ENCODE assay signal across 20 cellular contexts in genomic region chr10:43314626-43315025, GRCh38. TPM values are rescaled to one million over a fixed set of nuclear protein-coding genes. Genes with fewer than 3 reads are reported as not detected.
DNase-seq lines count a peak whose midpoint lies in the region; ATAC-seq, FAIRE-seq and TF ChIP-seq lines count a peak whose summit lies in the region.
"Had no signal": no experiment of that assay in that cellular context is flagged by ENCODE, and none has a peak within 500 bp of the region (broad histone marks: within the 10 kb centered on the region; RNA-seq: fewer than 3 reads in every experiment).

No MANE protein-coding gene starts in this region.

- WGBS in K562 (ENCODE audit: insufficient coverage, low coverage, missing lambda C conversion rate) = 3% methylated on average over 12 of the region's 12 CpGs

- ATAC-seq in K562 (no peak; the same call in 2 of the 3 replicates), sciatic nerve (peak; percentile 43), HG03457 (IDR thresholded peaks at IDR 0.05; ENCODE audit: unreplicated experiment) (no peak)

- DNase-seq in activated CD4-positive, alpha-beta T cell treated with anti-CD3 and anti-CD28 coated beads, Interleukin-2, amount 10 ng/mL, durations not matched to agents 7 days and 5 days = no peak
- DNase-seq in activated CD4-positive, alpha-beta T cell treated with anti-CD3 and anti-CD28 coated beads for 48 hours = no peak
- DNase-seq in K562 (ENCODE audit: extremely low read depth in 1 of 4, low spot score in 3 of 4) (no peak), nephron progenitor cell (no peak), sciatic nerve (ENCODE audit: low spot score) (no peak), HCEC 1CT (no peak), KG1 (lab: John Stamatoyannopoulos, UW) (no peak)
- DNase-seq: 8988T; Calu3; CD4-positive, CD25-positive, alpha-beta regulatory T cell; DMS 273 treated with DMSO at 0.1 percent for 48 hours; DMS79 had no signal

- CTCF ChIA-PET in activated CD4-positive, alpha-beta T cell treated with anti-CD3 and anti-CD28 coated beads, Interleukin-2, amount 10 ng/mL, durations not matched to agents 7 days and 5 days (lab: Charles Lee) = interaction anchor here (0.5 to 1.6 kb wide), 2 partner anchors 10 to 670 kb away, joined by 4 to 7 read pairs; no protein-coding TSS in a partner anchor
- CTCF ChIA-PET in K562 (lab: Yijun Ruan, JAX; ENCODE audit: low intra/inter-chr PET ratio) = no interaction called here

- H3K9me1 ChIP-seq in K562 (ENCODE audit: control insufficient read depth, insufficient read depth, low read length) = no peaks in the 10 kb centered on the region

- no peak overlapping the region for H3K4me3 ChIP-seq in K562
- H3K4me3 ChIP-seq: BLaER1 treated with 17β-estradiol and CSF1 and Interleukin-3, amounts not matched to agents 10 nM and 100 nM had no signal

- no peak for TF ChIP-seq RAD21 in K562 (CRISPR knock-in tag; conservative IDR thresholded peaks at IDR 0.05 in 1 of 2, IDR thresholded peaks at IDR 0.05 in 1 of 2)

- H3K4me2 ChIP-seq in K562 (ENCODE audit: insufficient read depth, low read length) = no peak overlapping the region
- H3K4me2 ChIP-seq: BLaER1 treated with 17β-estradiol and CSF1 and Interleukin-3, amounts not matched to agents 10 nM and 100 nM had no signal

- no peak overlapping the region for H2AFZ ChIP-seq in K562 (ENCODE audit: low read depth, low read length)

- H3K4me1 Mint-ChIP-seq in activated CD4-positive, alpha-beta T cell treated with anti-CD3 and anti-CD28 coated beads, Interleukin-2, amount 10 ng/mL, durations not matched to agents 7 days and 5 days = peaks cover 30% of the 10 kb centered on the region
- H3K4me1 Mint-ChIP-seq in nephron progenitor cell = peaks cover 32% of the 10 kb centered on the region

- no peaks in the 10 kb centered on the region for H3K9me3 Mint-ChIP-seq in activated CD4-positive, alpha-beta T cell treated with anti-CD3 and anti-CD28 coated beads, Interleukin-2, amount 10 ng/mL, durations not matched to agents 7 days and 5 days
- no peaks in the 10 kb centered on the region for H3K9me3 Mint-ChIP-seq in nephron progenitor cell
- H3K9me3 Mint-ChIP-seq: IgD-negative memory B cell had no signal

- 0 out of 2 replicates have a peak, but pooled peaks cover 4% of the 10 kb centered on the region for H4K20me1 ChIP-seq in K562 (replicated peaks; ENCODE audit: control insufficient read depth, insufficient read depth, low read length)
- H4K20me1 ChIP-seq: BLaER1 treated with 17β-estradiol and CSF1 and Interleukin-3, amounts not matched to agents 10 nM and 100 nM had no signal

- peaks cover 7% of the 10 kb centered on the region for H3K27me3 Mint-ChIP-seq in activated CD4-positive, alpha-beta T cell treated with anti-CD3 and anti-CD28 coated beads, Interleukin-2, amount 10 ng/mL, durations not matched to agents 7 days and 5 days
- H3K27me3 Mint-ChIP-seq in nephron progenitor cell (ENCODE audit: low read depth, poor library complexity) = peaks cover 7% of the 10 kb centered on the region

- POLR2A ChIA-PET in activated CD4-positive, alpha-beta T cell treated with anti-CD3 and anti-CD28 coated beads, Interleukin-2, amount 10 ng/mL, durations not matched to agents 7 days and 5 days (lab: Charles Lee) = no interaction called here
- POLR2A ChIA-PET in K562 (lab: Yijun Ruan, JAX) = interaction anchor here (0.6 to 1.4 kb wide), 3 partner anchors 9 to 23 kb away, joined by 3 read pairs; no protein-coding TSS in a partner anchor

- no peak for TF ChIP-seq CTCF in K562 (IDR thresholded peaks at IDR 0.05 in 2 of 3, conservative IDR thresholded peaks at IDR 0.05 in 1 of 3; ENCODE audit: insufficient read depth in 2 of 3, low read depth in 1 of 3, low read length in 3 of 3)
- TF ChIP-seq CTCF in nephron progenitor cell (IDR thresholded peaks at IDR 0.05) = no peak

- no peak overlapping the region for H3K27ac ChIP-seq in K562 (ENCODE audit: extremely low read depth, low read depth, low read length)
- H3K27ac ChIP-seq: BLaER1 treated with 17β-estradiol and CSF1 and Interleukin-3, amounts not matched to agents 10 nM and 100 nM had no signal

- H3K4me3 Mint-ChIP-seq in activated CD4-positive, alpha-beta T cell treated with anti-CD3 and anti-CD28 coated beads, Interleukin-2, amount 10 ng/mL, durations not matched to agents 7 days and 5 days = no peak overlapping the region
- no peak overlapping the region for H3K4me3 Mint-ChIP-seq in nephron progenitor cell
- H3K4me3 Mint-ChIP-seq: CD4-positive, CD25-positive, alpha-beta regulatory T cell had no signal

- no peak for FAIRE-seq in K562 (lab: Jason Lieb, UNC)
- FAIRE-seq: G401.6, GM12891, GM19239, H54 had no signal

- H3K9ac ChIP-seq in K562 (ENCODE audit: insufficient read depth in 1 of 2, low read depth in 2 of 2, low read length in 2 of 2) = no peak overlapping the region
- H3K9ac ChIP-seq: BLaER1 treated with 17β-estradiol and CSF1 and Interleukin-3, amounts not matched to agents 10 nM and 100 nM had no signal

- no peaks in the 10 kb centered on the region for H3K36me3 ChIP-seq in K562 (ENCODE audit: control insufficient read depth, insufficient read depth, low read length)
- H3K36me3 ChIP-seq: BLaER1 treated with 17β-estradiol and CSF1 and Interleukin-3, amounts not matched to agents 10 nM and 100 nM had no signal

- peaks cover 0 to 3% of the 10 kb centered on the region in 2 experiments; a peak in 1 of 5 replicates for H3K4me1 ChIP-seq in K562 (replicated peaks in 1 of 2; ENCODE audit: control insufficient read depth in 2 of 2, insufficient read depth in 2 of 2, low read length in 2 of 2)

- TF ChIP-seq POLR2A in K562 (conservative IDR thresholded peaks at IDR 0.05) = no peak

- H3K27ac Mint-ChIP-seq in activated CD4-positive, alpha-beta T cell treated with anti-CD3 and anti-CD28 coated beads, Interleukin-2, amount 10 ng/mL, durations not matched to agents 7 days and 5 days = peak overlapping the region; percentile 9
- peak overlapping the region; percentile 54 for H3K27ac Mint-ChIP-seq in nephron progenitor cell
- H3K27ac Mint-ChIP-seq: CD4-positive, CD25-positive, alpha-beta regulatory T cell; IgD-negative memory B cell had no signal

- in situ Hi-C loops in K562 (cut with MboI) = no loop called here

- no peaks in the 10 kb centered on the region for H3K36me3 Mint-ChIP-seq in activated CD4-positive, alpha-beta T cell treated with anti-CD3 and anti-CD28 coated beads, Interleukin-2, amount 10 ng/mL, durations not matched to agents 7 days and 5 days (ENCODE audit: low read depth)
- H3K36me3 Mint-ChIP-seq in nephron progenitor cell (ENCODE audit: low read depth) = no peaks in the 10 kb centered on the region
- H3K36me3 Mint-ChIP-seq: CD4-positive, CD25-positive, alpha-beta regulatory T cell had no signal

- no TSS peak for BruUV-seq in K562 (replicated peaks; lab: Mats Ljungman, UMichigan)

- intact Hi-C loops in K562 (cut with micrococcal nuclease) = loop anchor here (5.0 kb wide), 1 partner anchor 33 kb away; no protein-coding TSS in a partner anchor
- intact Hi-C loops in sciatic nerve (cut with DNase I) = no loop called here

- peaks cover 37 to 74% of the 10 kb centered on the region in 2 experiments for H3K27me3 ChIP-seq in K562 (ENCODE audit: control insufficient read depth in 2 of 2, insufficient read depth in 2 of 2, low read length in 2 of 2)
- H3K27me3 ChIP-seq: BLaER1 treated with 17β-estradiol and CSF1 and Interleukin-3, amounts not matched to agents 10 nM and 100 nM had no signal

- no peak for TF ChIP-seq EP300 in K562 (IDR thresholded peaks at IDR 0.05; ENCODE audit: low read length)

- no peaks in the 10 kb centered on the region for H3K79me2 ChIP-seq in K562 (ENCODE audit: control insufficient read depth, insufficient read depth, low read length)

- H3K9me3 ChIP-seq in K562 (replicated peaks; ENCODE audit: control insufficient read depth, insufficient read depth, low read depth, low read length) = no peaks in the 10 kb centered on the region
- H3K9me3 ChIP-seq: BLaER1 treated with 17β-estradiol and CSF1 and Interleukin-3, amounts not matched to agents 10 nM and 100 nM had no signal

RNA-seq across cellular contexts. Expression of gene RASGEF1A, which starts 47.8 kb away (rescaled TPM):
- 1 to 10 TPM; 1.6 to 2.3 TPM for total RNA-seq in activated CD4-positive, alpha-beta T cell treated with anti-CD3 and anti-CD28 coated beads, Interleukin-2, amount 10 ng/mL, durations not matched to agents 7 days and 5 days
- 16.2 and 38.5 TPM in 2 replicates for total RNA-seq in K562 (2011; cell fraction: chromatin; rRNA removed; ENCODE audit: low replicate concordance)
- 29.0 and 30.1 TPM in 2 replicates for total RNA-seq in K562 (2011; cell fraction: nucleolus; rRNA removed)
- total RNA-seq in K562 (2011; cell fraction: nucleoplasm; rRNA removed) = 17.3 and 19.3 TPM in 2 replicates
- 29.7 and 32.0 TPM in 2 replicates for total RNA-seq in K562 (2014; rRNA removed)
- 8.1 and 9.2 TPM in 2 replicates for total RNA-seq in K562 (2014; rRNA removed; fragmentation: Illumina TruSeq; extraction: Trizol)
- total RNA-seq in K562 (2015; rRNA removed; fragmentation: Illumina TruSeq; extraction: Trizol) = 9.8 and 10.2 TPM in 2 replicates
- 20.9 and 21.5 TPM in 2 replicates for total RNA-seq in K562 (2021)
- 25.3 and 28.7 TPM in 2 replicates for polyA plus RNA-seq in K562 (2011; rRNA removed)
- polyA plus RNA-seq in K562 (2011; cell fraction: cytosol; rRNA removed) = 27.5 and 49.3 TPM in 2 replicates
- polyA plus RNA-seq in K562 (2011; cell fraction: nucleus; rRNA removed) = 38.8 and 68.7 TPM in 2 replicates
- polyA plus RNA-seq in K562 (2012) = 7.4 and 13.1 TPM in 2 replicates
- 14.7 and 18.9 TPM in 2 replicates for polyA plus RNA-seq in K562 (2014; fragmentation: Illumina TruSeq; extraction: Trizol)
- polyA plus RNA-seq in K562 (2014; fragmentation: Nextera tagmentation; extraction: Ambion mirVana) = 1 to 10 TPM; 1.6 to 2.9 TPM
- polyA plus RNA-seq in K562 (2014; rRNA removed) = 24.2 and 27.9 TPM in 2 replicates
- polyA minus RNA-seq in K562 (2011; rRNA and poly(A)+ RNA removed) = 9.3 and 18.5 TPM in 2 replicates
- 19.4 and 20.6 TPM in 2 replicates for polyA minus RNA-seq in K562 (2011; cell fraction: cytosol; rRNA and poly(A)+ RNA removed)
- 21.3 TPM in 2 replicates for polyA minus RNA-seq in K562 (2011; cell fraction: nucleus; rRNA and poly(A)+ RNA removed)
- 21.7 TPM for total RNA-seq in sciatic nerve
- total RNA-seq: HT-29 had no signal

RNA-seq across cellular contexts. Expression of gene FXYD4, which starts 56.8 kb away (rescaled TPM):
- total RNA-seq in activated CD4-positive, alpha-beta T cell treated with anti-CD3 and anti-CD28 coated beads, Interleukin-2, amount 10 ng/mL, durations not matched to agents 7 days and 5 days = not detected
- not detected in 2 replicates for total RNA-seq in K562 (2011; cell fraction: chromatin; rRNA removed; ENCODE audit: low replicate concordance)
- not detected in 2 replicates for total RNA-seq in K562 (2011; cell fraction: nucleolus; rRNA removed)
- not detected in 2 replicates for total RNA-seq in K562 (2011; cell fraction: nucleoplasm; rRNA removed)
- not detected in 2 replicates for total RNA-seq in K562 (2014; rRNA removed)
- not detected in 2 replicates for total RNA-seq in K562 (2014; rRNA removed; fragmentation: Illumina TruSeq; extraction: Trizol)
- not detected in 2 replicates for total RNA-seq in K562 (2015; rRNA removed; fragmentation: Illumina TruSeq; extraction: Trizol)
- not detected in 2 replicates for total RNA-seq in K562 (2021)
- polyA plus RNA-seq in K562 (2011; rRNA removed) = not detected in 2 replicates
- 0.07 TPM in 1 of 2 replicates, not detected in the other for polyA plus RNA-seq in K562 (2011; cell fraction: cytosol; rRNA removed)
- polyA plus RNA-seq in K562 (2011; cell fraction: nucleus; rRNA removed) = not detected in 2 replicates
- polyA plus RNA-seq in K562 (2012) = 0.37 TPM in 1 of 2 replicates, not detected in the other
- not detected in 2 replicates for polyA plus RNA-seq in K562 (2014; fragmentation: Illumina TruSeq; extraction: Trizol)
- polyA plus RNA-seq in K562 (2014; fragmentation: Nextera tagmentation; extraction: Ambion mirVana) = not detected
- 0.94 TPM in 1 of 2 replicates, not detected in the other for polyA plus RNA-seq in K562 (2014; rRNA removed)
- polyA minus RNA-seq in K562 (2011; rRNA and poly(A)+ RNA removed) = not detected in 2 replicates
- not detected in 2 replicates for polyA minus RNA-seq in K562 (2011; cell fraction: cytosol; rRNA and poly(A)+ RNA removed)
- not detected in 2 replicates for polyA minus RNA-seq in K562 (2011; cell fraction: nucleus; rRNA and poly(A)+ RNA removed)
- not detected for total RNA-seq in sciatic nerve
- total RNA-seq: Calu3; CD4-positive, CD25-positive, alpha-beta regulatory T cell; HT-29 had no signal
- polyA plus RNA-seq: CD4-positive, CD25-positive, alpha-beta regulatory T cell; IgD-negative memory B cell had no signal
